Comparison of ENCODE assay signal across 32 cellular contexts in genomic region chr5:66356011-66356565, GRCh38.
DNase-seq lines count a peak whose midpoint lies in the region; ATAC-seq and TF ChIP-seq lines count a peak whose summit lies in the region.
"Had no signal": no experiment of that assay in that cellular context is flagged by ENCODE, and none has a peak within 500 bp of the region (broad histone marks: within the 10 kb centered on the region; RNA-seq: fewer than 3 reads in every experiment).

No MANE protein-coding gene starts in this region.

- no peak overlapping the region for H2BK15ac ChIP-seq in IMR-90 (ENCODE audit: low read depth, low read length)

- 64 to 75% methylated on average over 3 of the region's 3 CpGs for WGBS in heart right ventricle, 2 donors
- WGBS in IMR-90 (ENCODE audit: extremely low coverage in 2 of 2, insufficient read length in 1 of 2), 2 experiments, result no CpG with 5 or more reads among the region's 3 CpGs
- WGBS in trophoblast cell (ENCODE audit: extremely low coverage, insufficient coverage, insufficient read length), result no CpG with 5 or more reads among the region's 3 CpGs

- H3K79me1 ChIP-seq in IMR-90 (ENCODE audit: low read depth in 1 of 2, low read length in 2 of 2) (no peaks in the 10 kb centered on the region), trophoblast cell (ENCODE audit: low read length) (no peaks in the 10 kb centered on the region)

- POLR2A ChIA-PET in IMR-90 (lab: Charles Lee; ENCODE audit: unreplicated experiment), result no interaction called here

- DNase-seq in left cardiac atrium (no peak), heart right ventricle (no peak), IMR-90 (peak; percentile 1), dedifferentiated amniotic fluid mesenchymal stem cell (ENCODE audit: extremely low spot score) (peak; percentile 22), trophoblast cell (peak; percentile 12 to 69), C1 segment of cervical spinal cord (lab: John Stamatoyannopoulos, UW) (no peak)
- DNase-seq in stimulated activated effector memory CD8-positive, alpha-beta T cell treated with anti-CD3 and anti-CD28 coated beads, Interleukin-12 subunit alpha, Interleukin-12 subunit beta, amount 100 ng/mL, for 72 hours (ENCODE audit: low spot score in 2 of 2), result no peak
- no peak for DNase-seq in activated CD8-positive, alpha-beta memory T cell treated with anti-CD3 and anti-CD28 coated beads, Interleukin-2, amount 10 ng/mL, durations not matched to agents 7 days and 5 days
- DNase-seq: activated CD4-positive, alpha-beta T cell treated with anti-CD3 and anti-CD28 coated beads, Interleukin-2, amount 10 ng/mL, durations not matched to agents 7 days and 5 days; activated naive CD4-positive, alpha-beta T cell treated with Interleukin-2 at 50 U/mL for 16 hours; amniotic stem cell; CD8-positive, alpha-beta memory T cell; colonic mucosa; DMS 273 treated with DMSO at 0.1 percent for 48 hours; effector memory CD4-positive, alpha-beta T cell; naive thymus-derived CD4-positive, alpha-beta T cell; NCI-H1092 treated with DMSO at 0.1 percent for 48 hours; NCI-H187 treated with DMSO at 0.1 percent for 48 hours; NCI-H526; NK-92 treated with Interleukin-12 subunit alpha and Interleukin-12 subunit beta, amount 100 ng/mL, for 24 hours; nucleus accumbens; stimulated activated naive CD8-positive, alpha-beta T cell treated with anti-CD3 and anti-CD28 coated beads, Interleukin-15, amount 100 ng/mL, for 72 hours; T1000; thyroid gland had no signal

- H3K4me1 Mint-ChIP-seq in stimulated activated effector memory CD8-positive, alpha-beta T cell treated with anti-CD3 and anti-CD28 coated beads, Interleukin-12 subunit alpha, Interleukin-12 subunit beta, amount 100 ng/mL, for 72 hours, result no peaks in the 10 kb centered on the region
- H3K4me1 Mint-ChIP-seq in activated CD8-positive, alpha-beta memory T cell treated with anti-CD3 and anti-CD28 coated beads, Interleukin-2, amount 10 ng/mL, durations not matched to agents 7 days and 5 days, result peaks cover 6% of the 10 kb centered on the region
- H3K4me1 Mint-ChIP-seq: activated CD4-positive, alpha-beta T cell treated with anti-CD3 and anti-CD28 coated beads, Interleukin-2, amount 10 ng/mL, durations not matched to agents 7 days and 5 days; B cell; CD8-positive, alpha-beta memory T cell; stimulated activated naive CD8-positive, alpha-beta T cell treated with anti-CD3 and anti-CD28 coated beads, Interleukin-15, amount 100 ng/mL, for 72 hours had no signal

- H3K27ac ChIP-seq in heart right ventricle, result peak overlapping the region in 3 of 10 donors; percentile 40 to 85 (median 46)
- H3K27ac ChIP-seq in IMR-90 (ENCODE audit: insufficient read depth, low read length), result no peak overlapping the region
- no peak overlapping the region for H3K27ac ChIP-seq in trophoblast cell (ENCODE audit: low read depth, low read length)
- H3K27ac ChIP-seq: 22Rv1, cardiac muscle cell, colonic mucosa, HL-60, skin epidermis, thyroid gland had no signal

- H3K27ac Mint-ChIP-seq in stimulated activated effector memory CD8-positive, alpha-beta T cell treated with anti-CD3 and anti-CD28 coated beads, Interleukin-12 subunit alpha, Interleukin-12 subunit beta, amount 100 ng/mL, for 72 hours, result no peak overlapping the region
- H3K27ac Mint-ChIP-seq in activated CD8-positive, alpha-beta memory T cell treated with anti-CD3 and anti-CD28 coated beads, Interleukin-2, amount 10 ng/mL, durations not matched to agents 7 days and 5 days, result no peak overlapping the region
- H3K27ac Mint-ChIP-seq: activated CD4-positive, alpha-beta T cell treated with anti-CD3 and anti-CD28 coated beads, Interleukin-2, amount 10 ng/mL, durations not matched to agents 7 days and 5 days; B cell; CD8-positive, alpha-beta memory T cell; mesothelial cell of epicardium; naive thymus-derived CD4-positive, alpha-beta T cell had no signal

- no peaks in the 10 kb centered on the region for H3K9me3 ChIP-seq in heart right ventricle
- H3K9me3 ChIP-seq in IMR-90 (ENCODE audit: control insufficient read depth, insufficient read depth, low read length), result no peaks in the 10 kb centered on the region
- H3K9me3 ChIP-seq in trophoblast cell (ENCODE audit: insufficient read depth, low read depth, low read length), result no peaks in the 10 kb centered on the region
- H3K9me3 ChIP-seq: colonic mucosa, thyroid gland had no signal

- H3K4me2 ChIP-seq in IMR-90 (ENCODE audit: low read depth, low read length) (no peak overlapping the region), trophoblast cell (ENCODE audit: low read length) (no peak overlapping the region)

- H3K27me3 Mint-ChIP-seq in activated CD8-positive, alpha-beta memory T cell treated with anti-CD3 and anti-CD28 coated beads, Interleukin-2, amount 10 ng/mL, durations not matched to agents 7 days and 5 days, result peaks cover 8% of the 10 kb centered on the region

- in situ Hi-C loops in IMR-90 (cut with MboI; ENCODE audit: low sequenced_read_pairs), result no loop called here

- CTCF ChIA-PET in IMR-90 (lab: Yijun Ruan, JAX), result no interaction called here
- CTCF ChIA-PET in activated CD8-positive, alpha-beta memory T cell treated with anti-CD3 and anti-CD28 coated beads, Interleukin-2, amount 10 ng/mL, durations not matched to agents 7 days and 5 days (lab: Charles Lee), result no interaction called here

- peaks cover 4% of the 10 kb centered on the region; the same call in 1 of the 2 replicates for H3K9me1 ChIP-seq in IMR-90 (ENCODE audit: insufficient read depth, low read length)

- H3K36me3 Mint-ChIP-seq in stimulated activated effector memory CD8-positive, alpha-beta T cell treated with anti-CD3 and anti-CD28 coated beads, Interleukin-12 subunit alpha, Interleukin-12 subunit beta, amount 100 ng/mL, for 72 hours, result no peaks in the 10 kb centered on the region
- no peaks in the 10 kb centered on the region for H3K36me3 Mint-ChIP-seq in activated CD8-positive, alpha-beta memory T cell treated with anti-CD3 and anti-CD28 coated beads, Interleukin-2, amount 10 ng/mL, durations not matched to agents 7 days and 5 days
- H3K36me3 Mint-ChIP-seq: CD8-positive, alpha-beta memory T cell; mesothelial cell of epicardium; naive thymus-derived CD4-positive, alpha-beta T cell had no signal

- H2BK120ac ChIP-seq in IMR-90 (ENCODE audit: low read depth, low read length) (no peak overlapping the region), trophoblast cell (ENCODE audit: insufficient read depth, low read length, poor library complexity) (no peak overlapping the region)

- H3K79me2 ChIP-seq in trophoblast cell (ENCODE audit: control insufficient read depth, insufficient read depth, low read length, poor library complexity), result no peaks in the 10 kb centered on the region

- no peak overlapping the region for H3K56ac ChIP-seq in IMR-90 (ENCODE audit: extremely low read depth, insufficient read depth, low read length)

- intact Hi-C loops in left cardiac atrium (cut with DNase I), result no loop called here
- intact Hi-C loops in heart right ventricle (cut with DNase I), result no loop called here
- intact Hi-C loops in IMR-90 (cut with micrococcal nuclease), result no loop called here

- no peak for TF ChIP-seq RAD21 in IMR-90 (IDR thresholded peaks at IDR 0.05; ENCODE audit: low read length)

- no peak for TF ChIP-seq POLR2A in IMR-90 (IDR thresholded peaks at IDR 0.05; ENCODE audit: low read depth, low read length)

- H4K12ac ChIP-seq in trophoblast cell (ENCODE audit: low read depth, low read length), result no peak overlapping the region

- no peaks in the 10 kb centered on the region for H3K9me3 Mint-ChIP-seq in stimulated activated effector memory CD8-positive, alpha-beta T cell treated with anti-CD3 and anti-CD28 coated beads, Interleukin-12 subunit alpha, Interleukin-12 subunit beta, amount 100 ng/mL, for 72 hours
- no peaks in the 10 kb centered on the region for H3K9me3 Mint-ChIP-seq in activated CD8-positive, alpha-beta memory T cell treated with anti-CD3 and anti-CD28 coated beads, Interleukin-2, amount 10 ng/mL, durations not matched to agents 7 days and 5 days (ENCODE audit: low read depth)
- H3K9me3 Mint-ChIP-seq: activated CD4-positive, alpha-beta T cell treated with anti-CD3 and anti-CD28 coated beads, Interleukin-2, amount 10 ng/mL, durations not matched to agents 7 days and 5 days; CD8-positive, alpha-beta memory T cell; mesothelial cell of epicardium; naive thymus-derived CD4-positive, alpha-beta T cell; stimulated activated naive CD8-positive, alpha-beta T cell treated with anti-CD3 and anti-CD28 coated beads, Interleukin-15, amount 100 ng/mL, for 72 hours had no signal

- no TSS peak for BruUV-seq in IMR-90 (replicated peaks; lab: Mats Ljungman, UMichigan)

- no peak overlapping the region for H2BK12ac ChIP-seq in trophoblast cell (ENCODE audit: low read length)

- no peak overlapping the region for H4K8ac ChIP-seq in IMR-90 (ENCODE audit: low read depth in 2 of 2, low read length in 2 of 2)
- no peak overlapping the region for H4K8ac ChIP-seq in trophoblast cell (ENCODE audit: low read depth, low read length)

- H2AK5ac ChIP-seq in IMR-90 (ENCODE audit: low read depth, low read length) (no peak overlapping the region), trophoblast cell (ENCODE audit: low read length) (no peak overlapping the region)

- H3K27me3 ChIP-seq in heart right ventricle (no peaks in the 10 kb centered on the region), IMR-90 (ENCODE audit: control insufficient read depth, insufficient read depth, low read length) (no peaks in the 10 kb centered on the region), trophoblast cell (ENCODE audit: insufficient read depth, low read length) (no peaks in the 10 kb centered on the region)
- H3K27me3 ChIP-seq: cardiac muscle cell, colonic mucosa, thyroid gland had no signal

- H3K9ac ChIP-seq in IMR-90 (ENCODE audit: low read depth, low read length) (no peak overlapping the region), trophoblast cell (ENCODE audit: low read length) (no peak overlapping the region)

- TF ChIP-seq CTCF in heart right ventricle (IDR thresholded peaks at IDR 0.05), result no peak
- TF ChIP-seq CTCF in IMR-90 (conservative IDR thresholded peaks at IDR 0.05; ENCODE audit: low read depth, low read length), result no peak

- H3K4me3 ChIP-seq in heart right ventricle, result no peak overlapping the region
- no peak overlapping the region for H3K4me3 ChIP-seq in IMR-90 (ENCODE audit: insufficient read depth, low read depth, low read length)
- H3K4me3 ChIP-seq in trophoblast cell (ENCODE audit: low read depth, low read length), result no peak overlapping the region
- H3K4me3 ChIP-seq: cardiac muscle cell, colonic mucosa, skin epidermis, thyroid gland had no signal

- H2BK5ac ChIP-seq in IMR-90 (ENCODE audit: low read depth, low read length, poor library complexity, severe bottlenecking), result no peak overlapping the region
- H2BK5ac ChIP-seq in trophoblast cell (ENCODE audit: low read depth, low read length, poor library complexity), result no peak overlapping the region

- ATAC-seq in left cardiac atrium (peak; percentile 8 to 40), heart right ventricle (no peak), IMR-90 (ENCODE audit: low read depth) (peak; percentile 40; the same call in 1 of the 2 replicates)
- no peak for ATAC-seq in stimulated activated effector memory CD8-positive, alpha-beta T cell treated with anti-CD3 and anti-CD28 coated beads, Interleukin-12 subunit alpha, Interleukin-12 subunit beta, amount 100 ng/mL, for 72 hours
- no peak for ATAC-seq in activated CD8-positive, alpha-beta memory T cell treated with anti-CD3 and anti-CD28 coated beads, Interleukin-2, amount 10 ng/mL, durations not matched to agents 7 days and 5 days
- ATAC-seq: esophagus mucosa; HCT116; naive thymus-derived CD4-positive, alpha-beta T cell; stimulated activated naive CD8-positive, alpha-beta T cell treated with anti-CD3 and anti-CD28 coated beads, Interleukin-15, amount 100 ng/mL, for 72 hours had no signal

- H3K18ac ChIP-seq in IMR-90 (ENCODE audit: low read depth, low read length) (no peak overlapping the region), trophoblast cell (ENCODE audit: low read length) (no peak overlapping the region)

- peaks cover 0 to 4% (median 0%) of the 10 kb centered on the region in 9 donors for H3K36me3 ChIP-seq in heart right ventricle
- H3K36me3 ChIP-seq in IMR-90 (ENCODE audit: control insufficient read depth, insufficient read depth, low read length), result no peaks in the 10 kb centered on the region
- no peaks in the 10 kb centered on the region for H3K36me3 ChIP-seq in trophoblast cell (ENCODE audit: control insufficient read depth in 1 of 2, insufficient read depth in 2 of 2, low read length in 2 of 2)
- H3K36me3 ChIP-seq: cardiac muscle cell, colonic mucosa, thyroid gland had no signal

- H2BK20ac ChIP-seq in IMR-90 (ENCODE audit: low read depth, low read length), result no peak overlapping the region

- H2AFZ ChIP-seq in IMR-90 (replicated peaks; ENCODE audit: low read length, poor library complexity) (no peak overlapping the region), trophoblast cell (ENCODE audit: insufficient read depth, low read length, poor library complexity) (no peak overlapping the region)

- H4K91ac ChIP-seq in IMR-90 (ENCODE audit: insufficient read depth, low read depth, low read length) (no peak overlapping the region), trophoblast cell (ENCODE audit: low read depth, low read length) (no peak overlapping the region)

- H3K4ac ChIP-seq in IMR-90 (ENCODE audit: low read depth, low read length) (no peak overlapping the region), trophoblast cell (ENCODE audit: low read depth, low read length) (no peak overlapping the region)

- H3K4me1 ChIP-seq in heart right ventricle (peaks cover 0 to 27% (median 9%) of the 10 kb centered on the region in 9 donors), IMR-90 (ENCODE audit: control insufficient read depth, insufficient read depth, low read length) (no peaks in the 10 kb centered on the region), trophoblast cell (ENCODE audit: control insufficient read depth in 1 of 2, insufficient read depth in 2 of 2, low read length in 2 of 2) (no peaks in the 10 kb centered on the region)
- H3K4me1 ChIP-seq: colonic mucosa, thyroid gland had no signal

- H2AK9ac ChIP-seq in IMR-90 (replicated peaks; ENCODE audit: low read depth, low read length, poor library complexity), result no peak overlapping the region

- no peaks in the 10 kb centered on the region for H4K20me1 ChIP-seq in IMR-90 (ENCODE audit: insufficient read depth, low read length)

- dilution Hi-C loops in IMR-90 (cut with HindIII; ENCODE audit: low sequenced_read_pairs, unreplicated experiment), result no loop called here

- H3K14ac ChIP-seq in IMR-90 (replicated peaks; ENCODE audit: low read depth, low read length) (no peak overlapping the region), trophoblast cell (ENCODE audit: low read length) (no peak overlapping the region)

- no peak overlapping the region for H4K5ac ChIP-seq in IMR-90 (ENCODE audit: low read depth, low read length)

- no peak overlapping the region for H3K4me3 Mint-ChIP-seq in stimulated activated effector memory CD8-positive, alpha-beta T cell treated with anti-CD3 and anti-CD28 coated beads, Interleukin-12 subunit alpha, Interleukin-12 subunit beta, amount 100 ng/mL, for 72 hours
- no peak overlapping the region for H3K4me3 Mint-ChIP-seq in activated CD8-positive, alpha-beta memory T cell treated with anti-CD3 and anti-CD28 coated beads, Interleukin-2, amount 10 ng/mL, durations not matched to agents 7 days and 5 days
- H3K4me3 Mint-ChIP-seq: activated CD4-positive, alpha-beta T cell treated with anti-CD3 and anti-CD28 coated beads, Interleukin-2, amount 10 ng/mL, durations not matched to agents 7 days and 5 days; B cell; CD8-positive, alpha-beta memory T cell; mesothelial cell of epicardium; naive thymus-derived CD4-positive, alpha-beta T cell; stimulated activated naive CD8-positive, alpha-beta T cell treated with anti-CD3 and anti-CD28 coated beads, Interleukin-15, amount 100 ng/mL, for 72 hours had no signal

- H3K23ac ChIP-seq in IMR-90 (ENCODE audit: low read depth, low read length), result no peak overlapping the region
- H3K23ac ChIP-seq in trophoblast cell (ENCODE audit: low read length), result no peak overlapping the region

Comparison
In these comparisons a context has a peak if more than half of its experiments do, and no peak if none do; other contexts are left out.
1. ATAC-seq: peak in left cardiac atrium (2 of 2) and IMR-90 (single experiment); none in heart right ventricle (0 of 8), stimulated activated effector memory CD8-positive, alpha-beta T cell treated with anti-CD3 and anti-CD28 coated beads, Interleukin-12 subunit alpha, Interleukin-12 subunit beta, amount 100 ng/mL, for 72 hours (single experiment) and activated CD8-positive, alpha-beta memory T cell treated with anti-CD3 and anti-CD28 coated beads, Interleukin-2, amount 10 ng/mL, durations not matched to agents 7 days and 5 days (single experiment).
2. DNase-seq: peak in IMR-90 (single experiment), dedifferentiated amniotic fluid mesenchymal stem cell (single experiment) and trophoblast cell (2 of 2); none in left cardiac atrium (single experiment), heart right ventricle (0 of 2), stimulated activated effector memory CD8-positive, alpha-beta T cell treated with anti-CD3 and anti-CD28 coated beads, Interleukin-12 subunit alpha, Interleukin-12 subunit beta, amount 100 ng/mL, for 72 hours (0 of 2), C1 segment of cervical spinal cord (0 of 14) and activated CD8-positive, alpha-beta memory T cell treated with anti-CD3 and anti-CD28 coated beads, Interleukin-2, amount 10 ng/mL, durations not matched to agents 7 days and 5 days (single experiment).